ENCODE assay signal across 19 cellular contexts in genomic region chr12:104515899-104516298, GRCh38.
"Had no signal": no experiment of that assay in that cellular context is flagged by ENCODE, and none has a peak within 500 bp of the region (broad histone marks: within the 10 kb centered on the region; RNA-seq: fewer than 3 reads in every experiment).

No MANE protein-coding gene starts in this region.

- H3K4me3 ChIP-seq: coronary artery, lower lobe of right lung, neural progenitor cell, ovary, sigmoid colon, spleen, thoracic aorta had no signal

- H3K27me3 Mint-ChIP-seq: activated naive CD8-positive, alpha-beta T cell treated with anti-CD3 and anti-CD28 coated beads for 36 hours; activated T-cell treated with anti-CD3 and anti-CD28 coated beads, Interleukin-2, amount 50 U/mL, for 24 hours; central memory CD8-positive, alpha-beta T cell had no signal

- H3K4me3 Mint-ChIP-seq: activated naive CD8-positive, alpha-beta T cell treated with anti-CD3 and anti-CD28 coated beads for 36 hours; activated T-cell treated with anti-CD3 and anti-CD28 coated beads, Interleukin-2, amount 50 U/mL, for 24 hours; brain; central memory CD8-positive, alpha-beta T cell; mesothelial cell of epicardium; neural progenitor cell had no signal

- H3K36me3 Mint-ChIP-seq: activated naive CD8-positive, alpha-beta T cell treated with anti-CD3 and anti-CD28 coated beads for 36 hours; brain; mesothelial cell of epicardium; neural progenitor cell had no signal

- DNase-seq: activated CD4-positive, alpha-beta T cell treated with anti-CD3 and anti-CD28 coated beads for 1 hour; activated CD4-positive, alpha-beta T cell treated with anti-CD3 and anti-CD28 coated beads, Interleukin-2, amount 50 U/mL, for 4 hours; activated gamma-delta T cell; activated naive CD8-positive, alpha-beta T cell treated with anti-CD3 and anti-CD28 coated beads for 36 hours; activated T-cell treated with anti-CD3 and anti-CD28 coated beads, Interleukin-2, amount 50 U/mL, for 24 hours; amygdala; effector CD8-positive, alpha-beta T cell; head of caudate nucleus; lower lobe of right lung; ovary; sigmoid colon; spleen had no signal

- H3K27me3 ChIP-seq: neural progenitor cell, ovary, sigmoid colon, spleen had no signal

- H3K27ac ChIP-seq: coronary artery, lower lobe of right lung, neural progenitor cell, ovary, sigmoid colon, spleen, thoracic aorta, VCaP had no signal

- H3K36me3 ChIP-seq: lower lobe of right lung, neural progenitor cell, ovary, sigmoid colon, spleen, thoracic aorta had no signal

- H3K9me3 Mint-ChIP-seq: activated naive CD8-positive, alpha-beta T cell treated with anti-CD3 and anti-CD28 coated beads for 36 hours; activated T-cell treated with anti-CD3 and anti-CD28 coated beads, Interleukin-2, amount 50 U/mL, for 24 hours; brain; central memory CD8-positive, alpha-beta T cell; mesothelial cell of epicardium; neural progenitor cell had no signal

- H3K9me3 ChIP-seq: lower lobe of right lung, ovary, sigmoid colon, spleen, thoracic aorta had no signal

- H3K27ac Mint-ChIP-seq: activated naive CD8-positive, alpha-beta T cell treated with anti-CD3 and anti-CD28 coated beads for 36 hours; activated T-cell treated with anti-CD3 and anti-CD28 coated beads, Interleukin-2, amount 50 U/mL, for 24 hours; brain; mesothelial cell of epicardium; neural progenitor cell had no signal
